ENCODE assay signal across 8 cellular contexts in genomic region chr11:33015621-33016551, GRCh38. TPM values are rescaled to one million over a fixed set of nuclear protein-coding genes. Genes with fewer than 3 reads are reported as not detected.
DNase-seq lines count a peak whose midpoint lies in the region; ATAC-seq and TF ChIP-seq lines count a peak whose summit lies in the region.

Gene DEPDC7, plus strand, starts transcription at chr11:33015878. Its CDS starts 78 bp downstream, at chr11:33015956.

- peak within 1 kb of the TSS; percentile 72 for H3K4me3 Mint-ChIP-seq in WTC11

- TF ChIP-seq CTCF in WTC11 (IDR thresholded peaks at IDR 0.05): no peak
- no peak for TF ChIP-seq CTCF in cardiac fibroblast (IDR thresholded peaks at IDR 0.05; ENCODE audit: low read depth, low read length)

- no peaks in the 10 kb centered on the region for H3K9me3 Mint-ChIP-seq in WTC11

- CTCF ChIA-PET in WTC11 (lab: Charles Lee): interaction anchor here (0.6 to 2.8 kb wide), 10 partner anchors 9 to 634 kb away, joined by 3 to 18 read pairs (median 4); partner anchors contain the start of genes QSER1 and TCP11L1

- POLR2A ChIA-PET in WTC11 (lab: Charles Lee): interaction anchor here (0.6 to 2.1 kb wide), 6 partner anchors 9 to 146 kb away, joined by 3 to 12 read pairs (median 5); partner anchors contain the start of genes CSTF3 and TCP11L1

- peak; percentile 69 for DNase-seq in NCI-H2107 (lab: John Stamatoyannopoulos, UW)
- peak; percentile 94 for DNase-seq in WTC11 (ENCODE audit: low spot score)
- peak; percentile 88 to 91 for DNase-seq in cardiac fibroblast (ENCODE audit: low read depth in 2 of 2)
- peak; percentile 94 for DNase-seq in islet precursor cell
- DNase-seq in smooth muscle cell of the brain vasculature (ENCODE audit: low read depth, low spot score): peak; percentile 65
- no peak for DNase-seq in GDM1 (lab: John Stamatoyannopoulos, UW)

- peak within 1 kb of the TSS; percentile 63 to 70 for H3K4me3 ChIP-seq in cardiac fibroblast (replicated peaks in 1 of 2; ENCODE audit: low read depth in 2 of 2, low read length in 2 of 2)

- peaks cover 38% of the 10 kb centered on the region for H3K27me3 Mint-ChIP-seq in WTC11 (ENCODE audit: low read depth)

- no peaks in the 10 kb centered on the region for H3K36me3 Mint-ChIP-seq in WTC11

- peak; percentile 44 for ATAC-seq in GM18508 (IDR thresholded peaks at IDR 0.05; ENCODE audit: insufficient read depth, unreplicated experiment)
- ATAC-seq in HG02943 (IDR thresholded peaks at IDR 0.05; ENCODE audit: low read depth, unreplicated experiment): peak; percentile 66
- peak; percentile 93 for ATAC-seq in WTC11

- no peak within 1 kb of the TSS for H3K27ac Mint-ChIP-seq in WTC11

- peaks cover 18% of the 10 kb centered on the region for H3K4me1 Mint-ChIP-seq in WTC11

TF ChIP-seq in WTC11, 78 proteins besides CTCF, POLR2A, EP300 and RAD21 (continues in another document):
- TF ChIP-seq ERG (CRISPR knock-in tag; IDR thresholded peaks at IDR 0.05) (no peak), ZNF416 (CRISPR knock-in tag; IDR thresholded peaks at IDR 0.05) (no peak), PRRX2 (CRISPR knock-in tag; IDR thresholded peaks at IDR 0.05) (no peak), RORB (CRISPR knock-in tag; IDR thresholded peaks at IDR 0.05) (no peak), ELF4 (CRISPR knock-in tag; IDR thresholded peaks at IDR 0.05; ENCODE audit: low read depth) (no peak), ETV6 (CRISPR knock-in tag; IDR thresholded peaks at IDR 0.05) (no peak; the same call in 1 of the 2 replicates), NR2C2 (CRISPR knock-in tag; IDR thresholded peaks at IDR 0.05) (no peak), TCF7 (CRISPR knock-in tag; IDR thresholded peaks at IDR 0.05; ENCODE audit: low read depth) (no peak), NFATC4 (CRISPR knock-in tag; IDR thresholded peaks at IDR 0.05) (no peak), ZNF281 (CRISPR knock-in tag; IDR thresholded peaks at IDR 0.05) (0 out of 2 replicates have a peak, but pooled peaks have one; percentile 65), ATF3 (CRISPR knock-in tag; conservative IDR thresholded peaks at IDR 0.05) (no peak), ZBTB43 (CRISPR knock-in tag; IDR thresholded peaks at IDR 0.05) (peak; percentile 64; the same call in 1 of the 2 replicates), ZBTB21 (CRISPR knock-in tag; IDR thresholded peaks at IDR 0.05; ENCODE audit: borderline replicate concordance) (peak; percentile 79; the same call in 1 of the 2 replicates), NFYB (CRISPR knock-in tag; conservative IDR thresholded peaks at IDR 0.05; ENCODE audit: low read depth) (peak; percentile 70), PRDM15 (CRISPR knock-in tag; IDR thresholded peaks at IDR 0.05) (no peak), FOXP1 (CRISPR knock-in tag; IDR thresholded peaks at IDR 0.05; ENCODE audit: borderline replicate concordance) (peak; percentile 81; the same call in 1 of the 2 replicates)
- TF ChIP-seq, protein P1, sequence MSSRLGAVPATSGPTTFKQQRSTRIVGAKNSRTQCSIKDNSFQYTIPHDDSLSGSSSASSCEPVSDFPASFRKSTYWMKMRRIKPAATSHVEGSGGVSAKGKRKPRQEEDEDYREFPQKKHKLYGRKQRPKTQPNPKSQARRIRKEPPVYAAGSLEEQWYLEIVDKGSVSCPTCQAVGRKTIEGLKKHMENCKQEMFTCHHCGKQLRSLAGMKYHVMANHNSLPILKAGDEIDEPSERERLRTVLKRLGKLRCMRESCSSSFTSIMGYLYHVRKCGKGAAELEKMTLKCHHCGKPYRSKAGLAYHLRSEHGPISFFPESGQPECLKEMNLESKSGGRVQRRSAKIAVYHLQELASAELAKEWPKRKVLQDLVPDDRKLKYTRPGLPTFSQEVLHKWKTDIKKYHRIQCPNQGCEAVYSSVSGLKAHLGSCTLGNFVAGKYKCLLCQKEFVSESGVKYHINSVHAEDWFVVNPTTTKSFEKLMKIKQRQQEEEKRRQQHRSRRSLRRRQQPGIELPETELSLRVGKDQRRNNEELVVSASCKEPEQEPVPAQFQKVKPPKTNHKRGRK (CRISPR knock-in tag; IDR thresholded peaks at IDR 0.05; ENCODE audit: borderline replicate concordance): no peak
- TF ChIP-seq, protein P2, sequence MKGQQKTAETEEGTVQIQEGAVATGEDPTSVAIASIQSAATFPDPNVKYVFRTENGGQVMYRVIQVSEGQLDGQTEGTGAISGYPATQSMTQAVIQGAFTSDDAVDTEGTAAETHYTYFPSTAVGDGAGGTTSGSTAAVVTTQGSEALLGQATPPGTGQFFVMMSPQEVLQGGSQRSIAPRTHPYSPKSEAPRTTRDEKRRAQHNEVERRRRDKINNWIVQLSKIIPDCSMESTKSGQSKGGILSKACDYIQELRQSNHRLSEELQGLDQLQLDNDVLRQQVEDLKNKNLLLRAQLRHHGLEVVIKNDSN (CRISPR knock-in tag; IDR thresholded peaks at IDR 0.05): peak; percentile 97

RNA-seq across cellular contexts. Expression of gene DEPDC7, which starts in this region (rescaled TPM):
- 4.7 to 5.6 TPM (median 5.1 TPM) in 3 replicates for total RNA-seq in WTC11 (2021)
